8 cellular contexts compared by ENCODE assay signal in the genomic region with DNA sequence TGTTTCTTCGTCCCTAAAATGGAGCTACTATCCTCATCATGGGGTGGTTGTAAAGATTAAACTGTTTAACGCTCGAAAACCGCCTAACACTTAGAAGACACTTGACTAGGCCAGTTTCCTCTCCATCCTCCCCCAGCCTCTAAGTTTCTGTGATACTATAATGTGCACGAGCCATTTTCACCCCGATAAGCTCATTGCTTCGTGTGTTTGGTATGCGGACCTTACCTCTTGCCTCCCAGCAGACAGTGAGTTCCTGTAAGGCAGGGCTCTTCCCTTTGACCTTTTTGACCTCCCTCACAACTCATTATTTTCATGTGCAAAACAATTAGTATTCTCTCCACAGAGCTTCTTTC. TPM values are rescaled to one million over a fixed set of nuclear protein-coding genes. Genes with fewer than 3 reads are reported as not detected.
DNase-seq lines count a peak whose midpoint lies in the region; ATAC-seq, FAIRE-seq and TF ChIP-seq lines count a peak whose summit lies in the region.

No MANE protein-coding gene starts in this region.

- ATAC-seq in HG02884 (IDR thresholded peaks at IDR 0.05; ENCODE audit: unreplicated experiment) (peak; percentile 4), thoracic aorta (ENCODE audit: insufficient number of reproducible peaks, low FRiP score, low read depth) (peak; percentile 7), HG02759 (IDR thresholded peaks at IDR 0.05; ENCODE audit: unreplicated experiment) (no peak)

- H3K4me1 Mint-ChIP-seq in Caco-2 (ENCODE audit: low read depth, unreplicated experiment): peaks cover 35% of the 10 kb centered on the region
- H3K4me1 Mint-ChIP-seq in activated naive CD8-positive, alpha-beta T cell (ENCODE audit: low read depth): peaks cover 39% of the 10 kb centered on the region

- TF ChIP-seq CTCF in Caco-2 (IDR thresholded peaks at IDR 0.05; ENCODE audit: insufficient read depth in 1 of 2, low read depth in 1 of 2, low read length in 1 of 2, severe bottlenecking in 1 of 2, unreplicated experiment in 1 of 2) (no peak), keratinocyte (optimal IDR thresholded peaks at IDR 0.05 in 1 of 3, IDR thresholded peaks at IDR 0.05 in 1 of 3, conservative IDR thresholded peaks at IDR 0.05 in 1 of 3; ENCODE audit: extremely low read depth in 1 of 3, insufficient read depth in 2 of 3, low read length in 3 of 3) (no peak), thoracic aorta (IDR thresholded peaks at IDR 0.05) (no peak)

- DNase-seq in Caco-2 (peak; percentile 36 to 45), keratinocyte (ENCODE audit: low read depth, low spot score) (no peak), thoracic aorta (ENCODE audit: low spot score) (no peak), cerebellar cortex (ENCODE audit: low spot score) (no peak), H4 (ENCODE audit: low spot score) (no peak)

- H3K27ac Mint-ChIP-seq in Caco-2 (ENCODE audit: unreplicated experiment): peak overlapping the region; percentile 83
- peak overlapping the region; percentile 76 for H3K27ac Mint-ChIP-seq in activated naive CD8-positive, alpha-beta T cell

- dilution Hi-C loops in keratinocyte (cut with MboI; ENCODE audit: extremely low pct_ligation_motif_present, low sequenced_read_pairs): no loop called here

- H2AFZ ChIP-seq in keratinocyte (ENCODE audit: control insufficient read depth, low read length): peak overlapping the region; percentile 85

- H3K9me1 ChIP-seq in keratinocyte (ENCODE audit: control insufficient read depth, extremely low read depth, insufficient read depth, low read length): no peaks in the 10 kb centered on the region

- peaks cover 12% of the 10 kb centered on the region for H3K36me3 Mint-ChIP-seq in Caco-2 (ENCODE audit: insufficient read depth, unreplicated experiment)
- H3K36me3 Mint-ChIP-seq in activated naive CD8-positive, alpha-beta T cell: no peaks in the 10 kb centered on the region

- H3K4me3 Mint-ChIP-seq in Caco-2 (ENCODE audit: unreplicated experiment): peak overlapping the region; percentile 82
- H3K4me3 Mint-ChIP-seq in activated naive CD8-positive, alpha-beta T cell: peak overlapping the region; percentile 88

- CTCF ChIA-PET in Caco-2 (lab: Charles Lee): interaction anchor here (0.8 to 1.0 kb wide), 2 partner anchors 187 to 227 kb away, joined by 3 read pairs; no protein-coding TSS in a partner anchor

- no peaks in the 10 kb centered on the region for H3K36me3 ChIP-seq in Caco-2 (ENCODE audit: control insufficient read depth, insufficient read depth, low read length)
- H3K36me3 ChIP-seq in keratinocyte (ENCODE audit: control insufficient read depth in 2 of 2, extremely low read depth in 1 of 2, insufficient read depth in 2 of 2, low read length in 2 of 2): no peaks in the 10 kb centered on the region
- no peaks in the 10 kb centered on the region for H3K36me3 ChIP-seq in thoracic aorta

- H3K4me1 ChIP-seq in Caco-2 (peaks cover 31% of the 10 kb centered on the region), keratinocyte (ENCODE audit: control insufficient read depth, extremely low read depth, insufficient read depth, low read length) (peaks cover 15% of the 10 kb centered on the region), thoracic aorta (ENCODE audit: control insufficient read depth in 1 of 2, low read depth in 2 of 2) (peaks cover 6 to 26% of the 10 kb centered on the region in 2 donors)

- peaks cover 4% of the 10 kb centered on the region for H4K20me1 ChIP-seq in keratinocyte (ENCODE audit: control insufficient read depth, extremely low read depth, insufficient read depth, low read length)

- H3K9me3 ChIP-seq in Caco-2 (no peaks in the 10 kb centered on the region), keratinocyte (ENCODE audit: control insufficient read depth, low read depth, low read length) (no peaks in the 10 kb centered on the region), thoracic aorta (no peaks in the 10 kb centered on the region)

- BruUV-seq in Caco-2 (replicated peaks; lab: Mats Ljungman, UMichigan): TSS peak; percentile 95

- intact Hi-C loops in Caco-2 (cut with micrococcal nuclease; ENCODE audit: unreplicated experiment): loop anchor here (2.0 to 10.0 kb wide), 2 partner anchors 188 to 310 kb away; no protein-coding TSS in a partner anchor

- no peaks in the 10 kb centered on the region for H3K27me3 ChIP-seq in Caco-2 (replicated peaks; ENCODE audit: control insufficient read depth, insufficient read depth, low read length)
- H3K27me3 ChIP-seq in keratinocyte (ENCODE audit: control insufficient read depth, extremely low read depth, insufficient read depth, low read length): no peaks in the 10 kb centered on the region
- no peaks in the 10 kb centered on the region for H3K27me3 ChIP-seq in thoracic aorta (replicated peaks; ENCODE audit: insufficient read depth)

- H3K4me3 ChIP-seq in Caco-2 (ENCODE audit: low read depth, low read length) (peak overlapping the region; percentile 69), keratinocyte (ENCODE audit: control insufficient read depth in 2 of 3, extremely low read depth in 1 of 3, insufficient read depth in 2 of 3, low read depth in 1 of 3, low read length in 3 of 3) (peak overlapping the region; percentile 54 to 86 (median 83)), thoracic aorta (peak overlapping the region; percentile 86)

- FAIRE-seq in keratinocyte (lab: Jason Lieb, UNC): no peak

- peak overlapping the region; percentile 76 for H3K9ac ChIP-seq in keratinocyte (ENCODE audit: control insufficient read depth, extremely low read depth, insufficient read depth, low read length)

- peaks cover 40% of the 10 kb centered on the region for H3K79me2 ChIP-seq in keratinocyte (ENCODE audit: control insufficient read depth, insufficient read depth, low read length)

- H3K27me3 Mint-ChIP-seq in Caco-2 (ENCODE audit: insufficient read depth, unreplicated experiment): no peaks in the 10 kb centered on the region
- no peaks in the 10 kb centered on the region for H3K27me3 Mint-ChIP-seq in activated naive CD8-positive, alpha-beta T cell

- no peaks in the 10 kb centered on the region for H3K9me3 Mint-ChIP-seq in Caco-2 (ENCODE audit: unreplicated experiment)
- H3K9me3 Mint-ChIP-seq in activated naive CD8-positive, alpha-beta T cell (ENCODE audit: low read depth): no peaks in the 10 kb centered on the region

- peak overlapping the region; percentile 42 for H3K27ac ChIP-seq in keratinocyte (ENCODE audit: control insufficient read depth, insufficient read depth, low read length)
- H3K27ac ChIP-seq in thoracic aorta: peak overlapping the region; percentile 75 to 79

- H3K4me2 ChIP-seq in keratinocyte (ENCODE audit: control insufficient read depth, extremely low read depth, insufficient read depth, low read depth, low read length): peak overlapping the region; percentile 87

- POLR2A ChIA-PET in Caco-2 (lab: Charles Lee): interaction anchor here (0.6 to 0.7 kb wide), 2 partner anchors 90 to 445 kb away, joined by 3 to 4 read pairs; no protein-coding TSS in a partner anchor

RNA-seq across cellular contexts. Expression of a gene that starts 0.5 kb away (rescaled TPM):
- total RNA-seq in Caco-2 (2022) (25.7 and 28.1 TPM in 2 replicates), thoracic aorta (10 to 100 TPM in 1 of 2 donors, 1 to 10 TPM in 1; 7.0 to 17.9 TPM)
- polyA plus RNA-seq in keratinocyte: 4.3 to 8.1 TPM (median 5.3 TPM) in 3 replicates
- 9.7 TPM for polyA plus RNA-seq in keratinocyte (2011; ENCODE audit: low read depth)
- 1.7 and 4.3 TPM in 2 replicates for polyA plus RNA-seq in keratinocyte (2011; cell fraction: cytosol; rRNA removed)
- 7.2 and 11.0 TPM in 2 replicates for polyA plus RNA-seq in keratinocyte (2011; cell fraction: nucleus; rRNA removed)
- polyA plus RNA-seq in keratinocyte (2012; ENCODE audit: low replicate concordance): 3.7 and 4.9 TPM in 2 replicates
- 0.52 to 9.9 TPM (median 3.5 TPM) in 3 replicates for polyA minus RNA-seq in keratinocyte
- 2.5 TPM for polyA minus RNA-seq in keratinocyte (2011; cell fraction: cytosol; rRNA and poly(A)+ RNA removed)
- polyA minus RNA-seq in keratinocyte (2011; cell fraction: nucleus; rRNA and poly(A)+ RNA removed): 8.7 and 16.1 TPM in 2 replicates
- total RNA-seq in H4 (2014; rRNA removed; shearing (Covaris generic)): 20.2 and 22.3 TPM in 2 replicates

Comparison
In these comparisons a context has a peak if more than half of its experiments do, and no peak if none do; other contexts are left out.
1. DNase-seq: peak in Caco-2 (2 of 2); none in keratinocyte (single experiment), thoracic aorta (single experiment), cerebellar cortex (single experiment) and H4 (single experiment).
2. Peak in every context shown above with its lines, with median percentiles within 50 percentile points of each other: H3K4me3 ChIP-seq.